In the genomic region with DNA sequence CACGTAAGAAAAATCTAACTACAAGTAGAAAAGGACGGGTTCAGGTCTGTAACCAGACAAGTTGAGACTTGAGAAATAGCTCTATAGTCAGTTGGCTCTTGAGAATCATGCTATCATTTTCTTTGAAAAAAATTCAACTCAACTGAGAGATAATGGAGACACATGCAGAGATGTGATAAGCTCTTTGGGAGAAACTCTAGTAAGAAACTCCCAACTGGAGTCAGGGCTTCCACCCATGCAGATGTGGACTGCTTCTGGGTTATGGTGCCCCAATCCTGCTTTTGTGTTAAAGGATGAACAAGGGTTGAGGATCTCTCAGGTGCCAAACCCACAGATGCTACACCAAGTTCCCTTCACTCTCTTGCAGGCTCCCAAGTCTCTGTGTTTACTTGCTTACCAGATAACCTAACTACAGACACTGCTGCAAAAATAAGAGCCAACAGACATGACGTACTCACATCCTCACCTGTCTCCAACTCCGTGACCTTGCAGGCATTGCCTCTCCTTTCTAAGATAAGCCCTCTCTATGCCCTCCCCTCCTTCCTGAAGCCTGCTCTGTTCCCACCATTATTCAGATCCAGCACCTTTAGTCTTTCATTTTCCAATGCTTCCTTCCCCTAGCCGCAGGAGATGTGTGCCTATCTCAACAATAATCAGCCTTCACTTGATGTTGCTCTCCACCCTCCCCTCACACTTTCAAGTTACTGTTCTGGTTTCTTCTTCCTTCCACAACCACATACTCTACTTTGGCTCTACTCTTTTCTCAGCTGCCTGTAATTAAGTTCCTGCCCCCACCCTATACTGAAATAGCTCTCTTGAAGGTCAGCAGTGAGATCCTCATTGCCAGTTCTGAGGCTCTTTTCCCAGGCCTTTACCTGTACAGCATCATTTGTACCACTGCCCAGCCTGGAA, we compare ENCODE assay signal across 1 cellular context.
TF ChIP-seq lines count a peak whose summit lies in the region.

No MANE protein-coding gene starts in this region.

TF ChIP-seq in GM12878, 131 proteins besides CTCF, POLR2A, EP300 and RAD21 (continued from another document and continues in another):
- TF ChIP-seq MYC (IDR thresholded peaks at IDR 0.05; ENCODE audit: insufficient read depth, insufficient read length, insufficient replicate concordance, low read length, severe bottlenecking): no peak
- TF ChIP-seq JUND (IDR thresholded peaks at IDR 0.05; ENCODE audit: low read depth, low read length): no peak
- no peak for TF ChIP-seq ZNF217 (IDR thresholded peaks at IDR 0.05)
- TF ChIP-seq POU2F2 (IDR thresholded peaks at IDR 0.05; ENCODE audit: borderline replicate concordance, low read depth, low read length): peak; percentile 56; the same call in 2 of the 3 replicates
- TF ChIP-seq, protein P1, sequence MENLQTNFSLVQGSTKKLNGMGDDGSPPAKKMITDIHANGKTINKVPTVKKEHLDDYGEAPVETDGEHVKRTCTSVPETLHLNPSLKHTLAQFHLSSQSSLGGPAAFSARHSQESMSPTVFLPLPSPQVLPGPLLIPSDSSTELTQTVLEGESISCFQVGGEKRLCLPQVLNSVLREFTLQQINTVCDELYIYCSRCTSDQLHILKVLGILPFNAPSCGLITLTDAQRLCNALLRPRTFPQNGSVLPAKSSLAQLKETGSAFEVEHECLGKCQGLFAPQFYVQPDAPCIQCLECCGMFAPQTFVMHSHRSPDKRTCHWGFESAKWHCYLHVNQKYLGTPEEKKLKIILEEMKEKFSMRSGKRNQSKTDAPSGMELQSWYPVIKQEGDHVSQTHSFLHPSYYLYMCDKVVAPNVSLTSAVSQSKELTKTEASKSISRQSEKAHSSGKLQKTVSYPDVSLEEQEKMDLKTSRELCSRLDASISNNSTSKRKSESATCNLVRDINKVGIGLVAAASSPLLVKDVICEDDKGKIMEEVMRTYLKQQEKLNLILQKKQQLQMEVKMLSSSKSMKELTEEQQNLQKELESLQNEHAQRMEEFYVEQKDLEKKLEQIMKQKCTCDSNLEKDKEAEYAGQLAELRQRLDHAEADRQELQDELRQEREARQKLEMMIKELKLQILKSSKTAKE (IDR thresholded peaks at IDR 0.05; ENCODE audit: low read depth, poor library complexity, severe bottlenecking): peak; percentile 80
- no peak for TF ChIP-seq YBX1 (IDR thresholded peaks at IDR 0.05)
- peak; percentile 83 for TF ChIP-seq TCF12 (IDR thresholded peaks at IDR 0.05; ENCODE audit: low read depth, low read length)
- TF ChIP-seq ZZZ3 (IDR thresholded peaks at IDR 0.05; ENCODE audit: control insufficient read depth, insufficient read length, low read depth): no peak
- no peak for TF ChIP-seq HDAC2 (IDR thresholded peaks at IDR 0.05)
- TF ChIP-seq POLR2AphosphoS5 (IDR thresholded peaks at IDR 0.05; ENCODE audit: low read length): peak; percentile 93
- no peak for TF ChIP-seq RUNX3 (IDR thresholded peaks at IDR 0.05; ENCODE audit: low read length)
- no peak for TF ChIP-seq STAT3 (IDR thresholded peaks at IDR 0.05; ENCODE audit: low read depth, low read length)
- TF ChIP-seq SIN3A (IDR thresholded peaks at IDR 0.05; ENCODE audit: low read depth, low read length): no peak
- peak; percentile 81; the same call in 1 of the 2 replicates for TF ChIP-seq ESRRA (IDR thresholded peaks at IDR 0.05; ENCODE audit: low read length)
- TF ChIP-seq CREB1 (IDR thresholded peaks at IDR 0.05; ENCODE audit: low read depth): no peak
- TF ChIP-seq SUZ12 (IDR thresholded peaks at IDR 0.05; ENCODE audit: unreplicated experiment): no peak
- TF ChIP-seq, protein P2, sequence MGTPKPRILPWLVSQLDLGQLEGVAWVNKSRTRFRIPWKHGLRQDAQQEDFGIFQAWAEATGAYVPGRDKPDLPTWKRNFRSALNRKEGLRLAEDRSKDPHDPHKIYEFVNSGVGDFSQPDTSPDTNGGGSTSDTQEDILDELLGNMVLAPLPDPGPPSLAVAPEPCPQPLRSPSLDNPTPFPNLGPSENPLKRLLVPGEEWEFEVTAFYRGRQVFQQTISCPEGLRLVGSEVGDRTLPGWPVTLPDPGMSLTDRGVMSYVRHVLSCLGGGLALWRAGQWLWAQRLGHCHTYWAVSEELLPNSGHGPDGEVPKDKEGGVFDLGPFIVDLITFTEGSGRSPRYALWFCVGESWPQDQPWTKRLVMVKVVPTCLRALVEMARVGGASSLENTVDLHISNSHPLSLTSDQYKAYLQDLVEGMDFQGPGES (IDR thresholded peaks at IDR 0.05): no peak
- TF ChIP-seq, protein P3, sequence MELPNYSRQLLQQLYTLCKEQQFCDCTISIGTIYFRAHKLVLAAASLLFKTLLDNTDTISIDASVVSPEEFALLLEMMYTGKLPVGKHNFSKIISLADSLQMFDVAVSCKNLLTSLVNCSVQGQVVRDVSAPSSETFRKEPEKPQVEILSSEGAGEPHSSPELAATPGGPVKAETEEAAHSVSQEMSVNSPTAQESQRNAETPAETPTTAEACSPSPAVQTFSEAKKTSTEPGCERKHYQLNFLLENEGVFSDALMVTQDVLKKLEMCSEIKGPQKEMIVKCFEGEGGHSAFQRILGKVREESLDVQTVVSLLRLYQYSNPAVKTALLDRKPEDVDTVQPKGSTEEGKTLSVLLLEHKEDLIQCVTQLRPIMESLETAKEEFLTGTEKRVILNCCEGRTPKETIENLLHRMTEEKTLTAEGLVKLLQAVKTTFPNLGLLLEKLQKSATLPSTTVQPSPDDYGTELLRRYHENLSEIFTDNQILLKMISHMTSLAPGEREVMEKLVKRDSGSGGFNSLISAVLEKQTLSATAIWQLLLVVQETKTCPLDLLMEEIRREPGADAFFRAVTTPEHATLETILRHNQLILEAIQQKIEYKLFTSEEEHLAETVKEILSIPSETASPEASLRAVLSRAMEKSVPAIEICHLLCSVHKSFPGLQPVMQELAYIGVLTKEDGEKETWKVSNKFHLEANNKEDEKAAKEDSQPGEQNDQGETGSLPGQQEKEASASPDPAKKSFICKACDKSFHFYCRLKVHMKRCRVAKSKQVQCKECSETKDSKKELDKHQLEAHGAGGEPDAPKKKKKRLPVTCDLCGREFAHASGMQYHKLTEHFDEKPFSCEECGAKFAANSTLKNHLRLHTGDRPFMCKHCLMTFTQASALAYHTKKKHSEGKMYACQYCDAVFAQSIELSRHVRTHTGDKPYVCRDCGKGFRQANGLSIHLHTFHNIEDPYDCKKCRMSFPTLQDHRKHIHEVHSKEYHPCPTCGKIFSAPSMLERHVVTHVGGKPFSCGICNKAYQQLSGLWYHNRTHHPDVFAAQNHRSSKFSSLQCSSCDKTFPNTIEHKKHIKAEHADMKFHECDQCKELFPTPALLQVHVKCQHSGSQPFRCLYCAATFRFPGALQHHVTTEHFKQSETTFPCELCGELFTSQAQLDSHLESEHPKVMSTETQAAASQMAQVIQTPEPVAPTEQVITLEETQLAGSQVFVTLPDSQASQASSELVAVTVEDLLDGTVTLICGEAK (IDR thresholded peaks at IDR 0.05; ENCODE audit: borderline replicate concordance): no peak
- no peak for TF ChIP-seq JUNB (IDR thresholded peaks at IDR 0.05)
- TF ChIP-seq, protein P4, sequence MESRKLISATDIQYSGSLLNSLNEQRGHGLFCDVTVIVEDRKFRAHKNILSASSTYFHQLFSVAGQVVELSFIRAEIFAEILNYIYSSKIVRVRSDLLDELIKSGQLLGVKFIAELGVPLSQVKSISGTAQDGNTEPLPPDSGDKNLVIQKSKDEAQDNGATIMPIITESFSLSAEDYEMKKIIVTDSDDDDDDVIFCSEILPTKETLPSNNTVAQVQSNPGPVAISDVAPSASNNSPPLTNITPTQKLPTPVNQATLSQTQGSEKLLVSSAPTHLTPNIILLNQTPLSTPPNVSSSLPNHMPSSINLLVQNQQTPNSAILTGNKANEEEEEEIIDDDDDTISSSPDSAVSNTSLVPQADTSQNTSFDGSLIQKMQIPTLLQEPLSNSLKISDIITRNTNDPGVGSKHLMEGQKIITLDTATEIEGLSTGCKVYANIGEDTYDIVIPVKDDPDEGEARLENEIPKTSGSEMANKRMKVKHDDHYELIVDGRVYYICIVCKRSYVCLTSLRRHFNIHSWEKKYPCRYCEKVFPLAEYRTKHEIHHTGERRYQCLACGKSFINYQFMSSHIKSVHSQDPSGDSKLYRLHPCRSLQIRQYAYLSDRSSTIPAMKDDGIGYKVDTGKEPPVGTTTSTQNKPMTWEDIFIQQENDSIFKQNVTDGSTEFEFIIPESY (IDR thresholded peaks at IDR 0.05): no peak
- TF ChIP-seq SRF (IDR thresholded peaks at IDR 0.05; ENCODE audit: low read depth in 2 of 2, low read length in 2 of 2): no peak
- no peak for TF ChIP-seq ZNF274 (IDR thresholded peaks at IDR 0.05; ENCODE audit: insufficient read depth, insufficient read length)
- TF ChIP-seq, protein P5, sequence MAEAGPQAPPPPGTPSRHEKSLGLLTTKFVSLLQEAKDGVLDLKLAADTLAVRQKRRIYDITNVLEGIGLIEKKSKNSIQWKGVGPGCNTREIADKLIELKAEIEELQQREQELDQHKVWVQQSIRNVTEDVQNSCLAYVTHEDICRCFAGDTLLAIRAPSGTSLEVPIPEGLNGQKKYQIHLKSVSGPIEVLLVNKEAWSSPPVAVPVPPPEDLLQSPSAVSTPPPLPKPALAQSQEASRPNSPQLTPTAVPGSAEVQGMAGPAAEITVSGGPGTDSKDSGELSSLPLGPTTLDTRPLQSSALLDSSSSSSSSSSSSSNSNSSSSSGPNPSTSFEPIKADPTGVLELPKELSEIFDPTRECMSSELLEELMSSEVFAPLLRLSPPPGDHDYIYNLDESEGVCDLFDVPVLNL (IDR thresholded peaks at IDR 0.05; ENCODE audit: low read depth, low read length): no peak
- no peak for TF ChIP-seq PAX8 (IDR thresholded peaks at IDR 0.05)
- TF ChIP-seq GABPA (IDR thresholded peaks at IDR 0.05; ENCODE audit: low read depth): no peak
- TF ChIP-seq YY1 (IDR thresholded peaks at IDR 0.05; ENCODE audit: low read depth, low read length): 0 out of 2 replicates have a peak, but pooled peaks have one; percentile 10
- TF ChIP-seq EED (IDR thresholded peaks at IDR 0.05; ENCODE audit: low read depth): peak; percentile 86
- 0 out of 2 replicates have a peak, but pooled peaks have one; percentile 33 for TF ChIP-seq TBL1XR1 (IDR thresholded peaks at IDR 0.05; ENCODE audit: low read depth, low read length)
- peak; percentile 94 for TF ChIP-seq ATF7 (IDR thresholded peaks at IDR 0.05; ENCODE audit: low read depth)
- peak; percentile 62; the same call in 1 of the 2 replicates for TF ChIP-seq CBFB (IDR thresholded peaks at IDR 0.05; ENCODE audit: low read depth)
- TF ChIP-seq, protein P6, sequence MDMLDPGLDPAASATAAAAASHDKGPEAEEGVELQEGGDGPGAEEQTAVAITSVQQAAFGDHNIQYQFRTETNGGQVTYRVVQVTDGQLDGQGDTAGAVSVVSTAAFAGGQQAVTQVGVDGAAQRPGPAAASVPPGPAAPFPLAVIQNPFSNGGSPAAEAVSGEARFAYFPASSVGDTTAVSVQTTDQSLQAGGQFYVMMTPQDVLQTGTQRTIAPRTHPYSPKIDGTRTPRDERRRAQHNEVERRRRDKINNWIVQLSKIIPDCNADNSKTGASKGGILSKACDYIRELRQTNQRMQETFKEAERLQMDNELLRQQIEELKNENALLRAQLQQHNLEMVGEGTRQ (IDR thresholded peaks at IDR 0.05; ENCODE audit: borderline replicate concordance, low read depth, low read length): no peak
- no peak for TF ChIP-seq NFIC (IDR thresholded peaks at IDR 0.05; ENCODE audit: low read depth, low read length)
- TF ChIP-seq, protein P7, sequence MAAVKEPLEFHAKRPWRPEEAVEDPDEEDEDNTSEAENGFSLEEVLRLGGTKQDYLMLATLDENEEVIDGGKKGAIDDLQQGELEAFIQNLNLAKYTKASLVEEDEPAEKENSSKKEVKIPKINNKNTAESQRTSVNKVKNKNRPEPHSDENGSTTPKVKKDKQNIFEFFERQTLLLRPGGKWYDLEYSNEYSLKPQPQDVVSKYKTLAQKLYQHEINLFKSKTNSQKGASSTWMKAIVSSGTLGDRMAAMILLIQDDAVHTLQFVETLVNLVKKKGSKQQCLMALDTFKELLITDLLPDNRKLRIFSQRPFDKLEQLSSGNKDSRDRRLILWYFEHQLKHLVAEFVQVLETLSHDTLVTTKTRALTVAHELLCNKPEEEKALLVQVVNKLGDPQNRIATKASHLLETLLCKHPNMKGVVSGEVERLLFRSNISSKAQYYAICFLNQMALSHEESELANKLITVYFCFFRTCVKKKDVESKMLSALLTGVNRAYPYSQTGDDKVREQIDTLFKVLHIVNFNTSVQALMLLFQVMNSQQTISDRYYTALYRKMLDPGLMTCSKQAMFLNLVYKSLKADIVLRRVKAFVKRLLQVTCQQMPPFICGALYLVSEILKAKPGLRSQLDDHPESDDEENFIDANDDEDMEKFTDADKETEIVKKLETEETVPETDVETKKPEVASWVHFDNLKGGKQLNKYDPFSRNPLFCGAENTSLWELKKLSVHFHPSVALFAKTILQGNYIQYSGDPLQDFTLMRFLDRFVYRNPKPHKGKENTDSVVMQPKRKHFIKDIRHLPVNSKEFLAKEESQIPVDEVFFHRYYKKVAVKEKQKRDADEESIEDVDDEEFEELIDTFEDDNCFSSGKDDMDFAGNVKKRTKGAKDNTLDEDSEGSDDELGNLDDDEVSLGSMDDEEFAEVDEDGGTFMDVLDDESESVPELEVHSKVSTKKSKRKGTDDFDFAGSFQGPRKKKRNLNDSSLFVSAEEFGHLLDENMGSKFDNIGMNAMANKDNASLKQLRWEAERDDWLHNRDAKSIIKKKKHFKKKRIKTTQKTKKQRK (IDR thresholded peaks at IDR 0.05; ENCODE audit: low read depth, low read length): no peak
- TF ChIP-seq SPI1 (IDR thresholded peaks at IDR 0.05; ENCODE audit: borderline replicate concordance, insufficient read depth, low read depth, low read length): peak; percentile 20; the same call in 1 of the 2 replicates
- TF ChIP-seq EGR1 (IDR thresholded peaks at IDR 0.05; ENCODE audit: borderline replicate concordance in 1 of 2, low read depth in 2 of 2, low read length in 2 of 2): peak in 1 of 2 experiments; percentile 15; a peak in 1 of 3 replicates
- TF ChIP-seq, protein P8, sequence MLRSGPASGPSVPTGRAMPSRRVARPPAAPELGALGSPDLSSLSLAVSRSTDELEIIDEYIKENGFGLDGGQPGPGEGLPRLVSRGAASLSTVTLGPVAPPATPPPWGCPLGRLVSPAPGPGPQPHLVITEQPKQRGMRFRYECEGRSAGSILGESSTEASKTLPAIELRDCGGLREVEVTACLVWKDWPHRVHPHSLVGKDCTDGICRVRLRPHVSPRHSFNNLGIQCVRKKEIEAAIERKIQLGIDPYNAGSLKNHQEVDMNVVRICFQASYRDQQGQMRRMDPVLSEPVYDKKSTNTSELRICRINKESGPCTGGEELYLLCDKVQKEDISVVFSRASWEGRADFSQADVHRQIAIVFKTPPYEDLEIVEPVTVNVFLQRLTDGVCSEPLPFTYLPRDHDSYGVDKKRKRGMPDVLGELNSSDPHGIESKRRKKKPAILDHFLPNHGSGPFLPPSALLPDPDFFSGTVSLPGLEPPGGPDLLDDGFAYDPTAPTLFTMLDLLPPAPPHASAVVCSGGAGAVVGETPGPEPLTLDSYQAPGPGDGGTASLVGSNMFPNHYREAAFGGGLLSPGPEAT (IDR thresholded peaks at IDR 0.05; ENCODE audit: low read depth): peak; percentile 81; the same call in 1 of the 2 replicates
- no peak for TF ChIP-seq SUPT20H (IDR thresholded peaks at IDR 0.05; ENCODE audit: borderline replicate concordance, control insufficient read depth, low read depth, low read length)
- no peak for TF ChIP-seq NR2C2 (IDR thresholded peaks at IDR 0.05; ENCODE audit: borderline replicate concordance, control insufficient read depth, insufficient read length, low read depth)
- TF ChIP-seq BACH1 (IDR thresholded peaks at IDR 0.05; ENCODE audit: borderline replicate concordance): peak; percentile 49
